Comparison of ENCODE assay signal across 18 cellular contexts in genomic region chr7:83178796-83179195, GRCh38. TPM values are rescaled to one million over a fixed set of nuclear protein-coding genes. Genes with fewer than 3 reads are reported as not detected.
DNase-seq lines count a peak whose midpoint lies in the region; ATAC-seq, FAIRE-seq and TF ChIP-seq lines count a peak whose summit lies in the region.
"Had no signal": no experiment of that assay in that cellular context is flagged by ENCODE, and none has a peak within 500 bp of the region (broad histone marks: within the 10 kb centered on the region; RNA-seq: fewer than 3 reads in every experiment).

No MANE protein-coding gene starts in this region.

- H3K36me3 ChIP-seq in astrocyte (ENCODE audit: insufficient read depth, low read length) = no peaks in the 10 kb centered on the region
- H3K36me3 ChIP-seq in naive thymus-derived CD4-positive, alpha-beta T cell (ENCODE audit: control insufficient read depth in 2 of 3, insufficient read depth in 3 of 3, low read length in 3 of 3) = no peaks in the 10 kb centered on the region
- H3K36me3 ChIP-seq: BE2C had no signal

- POLR2A ChIA-PET in naive thymus-derived CD4-positive, alpha-beta T cell (lab: Charles Lee) = no interaction called here

- FAIRE-seq in astrocyte (lab: Jason Lieb, UNC) = no peak
- FAIRE-seq: A549, D721Med, HepG2, HTR-8/SVneo had no signal

- no peak for ATAC-seq in naive thymus-derived CD4-positive, alpha-beta T cell
- ATAC-seq: A549, HepG2 had no signal

- TF ChIP-seq CTCF in astrocyte (IDR thresholded peaks at IDR 0.05; ENCODE audit: insufficient read depth, low read depth, low read length) (no peak), cardiac fibroblast (IDR thresholded peaks at IDR 0.05; ENCODE audit: low read depth, low read length) (no peak), fibroblast of the aortic adventitia (IDR thresholded peaks at IDR 0.05; ENCODE audit: insufficient read depth, low read length) (no peak)

- H3K36me3 Mint-ChIP-seq in astrocyte (ENCODE audit: low read depth, unreplicated experiment) = peaks cover 2% of the 10 kb centered on the region
- H3K36me3 Mint-ChIP-seq in naive thymus-derived CD4-positive, alpha-beta T cell = peaks cover 0 to 7% (median 0%) of the 10 kb centered on the region in 5 donors
- H3K36me3 Mint-ChIP-seq: CD4-positive, alpha-beta memory T cell had no signal

- H3K79me2 ChIP-seq in astrocyte (ENCODE audit: insufficient read depth, low read length) = no peaks in the 10 kb centered on the region

- intact Hi-C loops in naive thymus-derived CD4-positive, alpha-beta T cell (cut with micrococcal nuclease) = no loop called here

- H3K4me1 ChIP-seq in astrocyte (ENCODE audit: insufficient read depth, low read length) = no peaks in the 10 kb centered on the region
- no peaks in the 10 kb centered on the region for H3K4me1 ChIP-seq in naive thymus-derived CD4-positive, alpha-beta T cell (ENCODE audit: control insufficient read depth in 2 of 2, insufficient read depth in 2 of 2, low read length in 2 of 2)
- H3K4me1 ChIP-seq: A549, BE2C had no signal

- peak overlapping the region; percentile 35 for H3K27ac ChIP-seq in astrocyte (ENCODE audit: low read depth, low read length)
- no peak overlapping the region for H3K27ac ChIP-seq in naive thymus-derived CD4-positive, alpha-beta T cell (ENCODE audit: low read depth, low read length)
- H3K27ac ChIP-seq: A549, C4-2B had no signal

- peak overlapping the region; percentile 4 for H3K4me2 ChIP-seq in astrocyte (ENCODE audit: low read length)
- H3K4me2 ChIP-seq: A549 had no signal

- H3K9ac ChIP-seq in astrocyte (ENCODE audit: low read length) = no peak overlapping the region

- H3K4me3 Mint-ChIP-seq in astrocyte (ENCODE audit: unreplicated experiment) = no peak overlapping the region
- no peak overlapping the region for H3K4me3 Mint-ChIP-seq in naive thymus-derived CD4-positive, alpha-beta T cell
- H3K4me3 Mint-ChIP-seq: CD4-positive, alpha-beta memory T cell; HFFc6 had no signal

- peaks cover 6% of the 10 kb centered on the region for H3K9me3 Mint-ChIP-seq in astrocyte (ENCODE audit: unreplicated experiment)
- peaks cover 4 to 37% (median 11%) of the 10 kb centered on the region in 11 donors for H3K9me3 Mint-ChIP-seq in naive thymus-derived CD4-positive, alpha-beta T cell

- CTCF ChIA-PET in naive thymus-derived CD4-positive, alpha-beta T cell (lab: Charles Lee) = no interaction called here

- H3K27ac Mint-ChIP-seq in astrocyte (ENCODE audit: unreplicated experiment) = no peak overlapping the region
- no peak overlapping the region for H3K27ac Mint-ChIP-seq in naive thymus-derived CD4-positive, alpha-beta T cell
- H3K27ac Mint-ChIP-seq: CD4-positive, alpha-beta memory T cell; HFFc6 had no signal

- no peaks in the 10 kb centered on the region for H4K20me1 ChIP-seq in astrocyte (ENCODE audit: insufficient read depth, low read length)

- no peak overlapping the region for H3K4me3 ChIP-seq in astrocyte (ENCODE audit: insufficient read depth, low read depth, low read length)
- H3K4me3 ChIP-seq in cardiac fibroblast (replicated peaks in 1 of 2; ENCODE audit: low read depth in 2 of 2, low read length in 2 of 2) = no peak overlapping the region
- H3K4me3 ChIP-seq in fibroblast of the aortic adventitia (ENCODE audit: low read depth, low read length) = no peak overlapping the region
- H3K4me3 ChIP-seq in naive thymus-derived CD4-positive, alpha-beta T cell (ENCODE audit: low read length) = no peak overlapping the region
- H3K4me3 ChIP-seq: A549 had no signal

- H2AFZ ChIP-seq in astrocyte (ENCODE audit: low read depth, low read length) = no peak overlapping the region

- no peaks in the 10 kb centered on the region for H3K9me3 ChIP-seq in astrocyte (ENCODE audit: insufficient read depth, low read depth, low read length)
- peaks cover 0 to 7% (median 0%) of the 10 kb centered on the region in 3 experiments for H3K9me3 ChIP-seq in naive thymus-derived CD4-positive, alpha-beta T cell (ENCODE audit: control insufficient read depth in 2 of 3, low read length in 3 of 3)
- H3K9me3 ChIP-seq: BE2C had no signal

- H3K4me1 Mint-ChIP-seq in astrocyte (ENCODE audit: low read depth, unreplicated experiment) = no peaks in the 10 kb centered on the region
- H3K4me1 Mint-ChIP-seq in naive thymus-derived CD4-positive, alpha-beta T cell = no peaks in the 10 kb centered on the region
- H3K4me1 Mint-ChIP-seq: CD4-positive, alpha-beta memory T cell had no signal

- DNase-seq in astrocyte (ENCODE audit: low read depth) (peak; percentile 59), cardiac fibroblast (ENCODE audit: low read depth in 2 of 2) (peak; percentile 16 to 23), fibroblast of the aortic adventitia (ENCODE audit: low read depth) (peak; percentile 49), hepatic stellate cell (ENCODE audit: low spot score) (no peak), NCI-H128 (lab: John Stamatoyannopoulos, UW; ENCODE audit: unreplicated experiment) (no peak), 8988T (no peak)
- DNase-seq in naive thymus-derived CD4-positive, alpha-beta T cell = no peak
- DNase-seq: BE2C; CD4-positive, alpha-beta memory T cell; DND-41; GF-D8; HCEC 1CT; HFFc6 had no signal

- H3K27me3 ChIP-seq in astrocyte (ENCODE audit: insufficient read depth, low read length) = no peaks in the 10 kb centered on the region
- no peaks in the 10 kb centered on the region for H3K27me3 ChIP-seq in naive thymus-derived CD4-positive, alpha-beta T cell (ENCODE audit: control insufficient read depth in 2 of 2, insufficient read depth in 2 of 2, low read length in 2 of 2)
- H3K27me3 ChIP-seq: BE2C had no signal

- H3K27me3 Mint-ChIP-seq in astrocyte (ENCODE audit: low read depth, unreplicated experiment) = no peaks in the 10 kb centered on the region
- no peaks in the 10 kb centered on the region for H3K27me3 Mint-ChIP-seq in naive thymus-derived CD4-positive, alpha-beta T cell
- H3K27me3 Mint-ChIP-seq: CD4-positive, alpha-beta memory T cell had no signal

RNA-seq across cellular contexts. Expression of gene PCLO, which starts 16.1 kb away (rescaled TPM):
- total RNA-seq in astrocyte (3.0 and 3.1 TPM in 2 replicates), fibroblast of the aortic adventitia (ENCODE audit: low replicate concordance) (0.36 TPM in 1 of 2 replicates, not detected in the other)
- under 1 TPM in 2 of 5 experiments, not detected in 3; under 0.01 to 0.10 TPM for total RNA-seq in naive thymus-derived CD4-positive, alpha-beta T cell
- polyA plus RNA-seq in naive thymus-derived CD4-positive, alpha-beta T cell = not detected
- polyA plus RNA-seq: CD4-positive, alpha-beta memory T cell had no signal

Comparison
In these comparisons a context has a peak if more than half of its experiments do, and no peak if none do; other contexts are left out.
1. DNase-seq: peak in astrocyte (single experiment), cardiac fibroblast (2 of 2) and fibroblast of the aortic adventitia (single experiment); none in hepatic stellate cell (single experiment), naive thymus-derived CD4-positive, alpha-beta T cell (0 of 9), NCI-H128 (single experiment) and 8988T (single experiment).